In genomic region chr5:7877851-7878250, GRCh38 we compare ENCODE assay signal across 2 cellular contexts.
TF ChIP-seq lines count a peak whose summit lies in the region.

No MANE protein-coding gene starts in this region.

TF ChIP-seq in GM12878, 131 proteins besides CTCF, POLR2A, EP300 and RAD21:
- no peak for TF ChIP-seq CREM (IDR thresholded peaks at IDR 0.05; ENCODE audit: low read depth)
- no peak for TF ChIP-seq CBX5 (IDR thresholded peaks at IDR 0.05; ENCODE audit: low read depth)
- no peak for TF ChIP-seq EED (IDR thresholded peaks at IDR 0.05; ENCODE audit: low read depth)
- TF ChIP-seq CHD4 (IDR thresholded peaks at IDR 0.05) = no peak
- TF ChIP-seq TBL1XR1 (IDR thresholded peaks at IDR 0.05; ENCODE audit: low read depth, low read length) = no peak
- TF ChIP-seq MLLT1 (IDR thresholded peaks at IDR 0.05) = no peak
- no peak for TF ChIP-seq IKZF1 (conservative IDR thresholded peaks at IDR 0.05)
- no peak for TF ChIP-seq KAT2A (conservative IDR thresholded peaks at IDR 0.05; ENCODE audit: control insufficient read depth, low read depth, low read length)
- TF ChIP-seq ZNF274 (IDR thresholded peaks at IDR 0.05; ENCODE audit: insufficient read depth, insufficient read length) = no peak
- no peak for TF ChIP-seq GABPA (IDR thresholded peaks at IDR 0.05; ENCODE audit: low read depth)
- TF ChIP-seq, protein P1, sequence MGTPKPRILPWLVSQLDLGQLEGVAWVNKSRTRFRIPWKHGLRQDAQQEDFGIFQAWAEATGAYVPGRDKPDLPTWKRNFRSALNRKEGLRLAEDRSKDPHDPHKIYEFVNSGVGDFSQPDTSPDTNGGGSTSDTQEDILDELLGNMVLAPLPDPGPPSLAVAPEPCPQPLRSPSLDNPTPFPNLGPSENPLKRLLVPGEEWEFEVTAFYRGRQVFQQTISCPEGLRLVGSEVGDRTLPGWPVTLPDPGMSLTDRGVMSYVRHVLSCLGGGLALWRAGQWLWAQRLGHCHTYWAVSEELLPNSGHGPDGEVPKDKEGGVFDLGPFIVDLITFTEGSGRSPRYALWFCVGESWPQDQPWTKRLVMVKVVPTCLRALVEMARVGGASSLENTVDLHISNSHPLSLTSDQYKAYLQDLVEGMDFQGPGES (IDR thresholded peaks at IDR 0.05) = no peak
- no peak for TF ChIP-seq SREBF2 (IDR thresholded peaks at IDR 0.05; ENCODE audit: low read length)
- no peak for TF ChIP-seq DPF2 (IDR thresholded peaks at IDR 0.05)
- no peak for TF ChIP-seq SIN3A (IDR thresholded peaks at IDR 0.05; ENCODE audit: low read depth, low read length)
- no peak for TF ChIP-seq BRCA1 (IDR thresholded peaks at IDR 0.05; ENCODE audit: low read depth, low read length)

TF ChIP-seq in liver, 16 proteins besides CTCF, POLR2A, EP300 and RAD21:
- TF ChIP-seq JUND (IDR thresholded peaks at IDR 0.05) (no peak), SP1 (IDR thresholded peaks at IDR 0.05) (no peak), ZBTB33 (IDR thresholded peaks at IDR 0.05) (no peak)
TF ChIP-seq in liver: peak in this region for 0.
